ENCODE assay signal across 8 cellular contexts in the genomic region with DNA sequence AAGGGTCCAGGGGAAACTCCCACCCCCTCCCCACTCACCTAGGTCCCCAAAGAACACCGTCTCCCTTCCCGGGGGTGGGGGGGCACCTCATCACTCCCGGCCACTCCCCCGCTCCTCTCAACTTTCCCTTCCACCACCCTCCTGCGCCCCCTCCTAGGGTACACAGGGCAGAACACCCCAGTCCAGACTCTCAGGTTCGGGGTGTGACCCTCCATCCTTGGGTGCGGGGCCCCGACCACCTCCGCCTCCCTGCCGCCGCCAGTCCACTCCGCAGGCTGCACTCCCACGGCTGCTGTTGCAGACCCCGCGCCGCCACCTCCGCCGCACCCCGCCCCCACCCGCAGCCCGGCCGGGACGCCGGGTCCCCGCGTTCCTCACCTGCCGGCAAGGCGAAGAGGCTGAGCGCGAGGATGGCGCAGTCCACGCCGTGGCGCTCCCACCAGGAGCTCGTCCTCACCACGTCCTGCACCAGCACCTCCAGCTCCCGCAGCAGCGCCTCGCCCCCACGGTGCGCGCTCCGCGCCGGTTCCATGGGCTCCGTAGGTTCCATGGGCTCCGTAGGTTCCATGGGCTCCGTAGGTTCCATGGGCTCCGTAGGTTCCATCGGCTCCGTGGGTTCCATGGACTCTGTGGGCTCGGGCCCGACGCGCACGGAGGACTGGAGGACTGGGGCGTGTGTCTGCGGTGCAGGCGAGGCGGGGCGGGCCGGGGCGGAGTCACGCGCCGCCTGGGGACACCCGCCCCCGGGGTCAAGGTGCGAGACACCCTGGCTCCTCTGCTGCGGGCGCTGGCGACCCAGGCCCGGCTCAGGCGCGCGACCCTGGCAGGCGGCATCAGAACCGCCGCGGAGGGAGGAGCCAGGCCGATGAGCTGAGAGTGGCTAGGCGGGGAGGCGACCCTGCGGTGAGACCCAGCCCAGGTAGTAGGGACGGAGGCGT. TPM values are rescaled to one million over a fixed set of nuclear protein-coding genes. Genes with fewer than 3 reads are reported as not detected.
A peak's percentile ranks its signal among the peaks of the same experiment; 100 is the strongest.
DNase-seq lines count a peak whose midpoint lies in the region; ATAC-seq and TF ChIP-seq lines count a peak whose summit lies in the region.

A gene with protein sequence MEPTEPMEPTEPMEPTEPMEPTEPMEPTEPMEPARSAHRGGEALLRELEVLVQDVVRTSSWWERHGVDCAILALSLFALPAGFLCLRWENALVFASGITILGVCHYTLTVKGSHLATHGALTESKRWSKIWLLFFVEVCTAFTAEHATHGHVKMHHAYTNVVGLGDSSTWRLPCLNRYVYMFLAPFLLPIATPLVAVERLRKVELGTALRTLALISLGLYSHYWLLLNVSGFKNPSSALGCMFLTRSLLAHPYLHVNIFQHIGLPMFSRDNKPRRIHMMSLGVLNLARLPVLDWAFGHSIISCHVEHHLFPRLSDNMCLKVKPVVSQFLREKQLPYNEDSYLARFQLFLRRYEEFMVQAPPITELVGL (minus strand): TSS at position 660 of the 938 bp plus-strand sequence. CDS start 38 bp downstream, at position 622.

- peaks cover 0 to 3% of the 10 kb centered on the region in 2 donors for H3K4me1 Mint-ChIP-seq in natural killer cell
- peaks cover 0 to 3% of the 10 kb centered on the region in 2 donors for H3K4me1 Mint-ChIP-seq in natural killer cell treated with Interleukin-12 subunit alpha and Interleukin-12 subunit beta and Interleukin-15 and Interleukin-18, amount 100 ng/mL, for 72 hours (ENCODE audit: low read depth in 2 of 2)
- H3K4me1 Mint-ChIP-seq in memory B cell = peaks cover 6% of the 10 kb centered on the region

- H3K4me3 ChIP-seq in effector memory CD4-positive, alpha-beta T cell (ENCODE audit: insufficient read depth, low read depth, low read length, poor library complexity, severe bottlenecking) = peak within 1 kb of the TSS; percentile 42
- H3K4me3 ChIP-seq in upper lobe of right lung (no peak within 1 kb of the TSS), BE2C (ENCODE audit: low read depth, low read length) (no peak within 1 kb of the TSS)

- ATAC-seq in natural killer cell (peak in 2 of 3 donors; percentile 47 to 71), memory B cell (ENCODE audit: low read depth) (peak; percentile 26), upper lobe of right lung (peak; percentile 40)
- no peak for ATAC-seq in natural killer cell treated with Interleukin-12 subunit alpha and Interleukin-12 subunit beta and Interleukin-15 and Interleukin-18, amount 100 ng/mL, for 72 hours

- peaks cover 21% of the 10 kb centered on the region for H3K27me3 ChIP-seq in effector memory CD4-positive, alpha-beta T cell (replicated peaks; ENCODE audit: control insufficient read depth, insufficient read depth, low read length, poor library complexity, severe bottlenecking)
- H3K27me3 ChIP-seq in upper lobe of right lung = peaks cover 68% of the 10 kb centered on the region
- peaks cover 53% of the 10 kb centered on the region for H3K27me3 ChIP-seq in BE2C

- H3K4me1 ChIP-seq in effector memory CD4-positive, alpha-beta T cell (ENCODE audit: control insufficient read depth, insufficient read depth, low read length, poor library complexity, severe bottlenecking) = peaks cover 9% of the 10 kb centered on the region
- no peaks in the 10 kb centered on the region for H3K4me1 ChIP-seq in upper lobe of right lung
- H3K4me1 ChIP-seq in BE2C = no peaks in the 10 kb centered on the region

- H3K27ac Mint-ChIP-seq in natural killer cell (no peak within 1 kb of the TSS), memory B cell (no peak within 1 kb of the TSS)
- no peak within 1 kb of the TSS for H3K27ac Mint-ChIP-seq in natural killer cell treated with Interleukin-12 subunit alpha and Interleukin-12 subunit beta and Interleukin-15 and Interleukin-18, amount 100 ng/mL, for 72 hours

- H3K36me3 ChIP-seq in effector memory CD4-positive, alpha-beta T cell (ENCODE audit: control insufficient read depth, insufficient read depth, low read length) = no peaks in the 10 kb centered on the region
- no peaks in the 10 kb centered on the region for H3K36me3 ChIP-seq in upper lobe of right lung
- no peaks in the 10 kb centered on the region for H3K36me3 ChIP-seq in BE2C

- H3K9me3 Mint-ChIP-seq in natural killer cell (no peaks in the 10 kb centered on the region), memory B cell (no peaks in the 10 kb centered on the region)
- H3K9me3 Mint-ChIP-seq in natural killer cell treated with Interleukin-12 subunit alpha and Interleukin-12 subunit beta and Interleukin-15 and Interleukin-18, amount 100 ng/mL, for 72 hours = no peaks in the 10 kb centered on the region

- H3K27me3 Mint-ChIP-seq in natural killer cell (ENCODE audit: low read depth in 2 of 2) (peaks cover 25 to 33% of the 10 kb centered on the region in 2 donors), memory B cell (peaks cover 26% of the 10 kb centered on the region)
- peaks cover 22 to 24% of the 10 kb centered on the region in 2 donors for H3K27me3 Mint-ChIP-seq in natural killer cell treated with Interleukin-12 subunit alpha and Interleukin-12 subunit beta and Interleukin-15 and Interleukin-18, amount 100 ng/mL, for 72 hours

- no peaks in the 10 kb centered on the region for H3K36me3 Mint-ChIP-seq in natural killer cell
- H3K36me3 Mint-ChIP-seq in natural killer cell treated with Interleukin-12 subunit alpha and Interleukin-12 subunit beta and Interleukin-15 and Interleukin-18, amount 100 ng/mL, for 72 hours = no peaks in the 10 kb centered on the region
- no peaks in the 10 kb centered on the region for H3K36me3 Mint-ChIP-seq in memory B cell

- no peak within 1 kb of the TSS for H3K27ac ChIP-seq in effector memory CD4-positive, alpha-beta T cell (ENCODE audit: insufficient read depth, low read length, poor library complexity, severe bottlenecking)
- no peak within 1 kb of the TSS for H3K27ac ChIP-seq in upper lobe of right lung

- DNase-seq in natural killer cell (no peak), memory B cell (ENCODE audit: low spot score in 2 of 2) (no peak), upper lobe of right lung (no peak), DMS79 treated with DMSO at 0.1 percent for 48 hours (lab: John Stamatoyannopoulos, UW) (no peak), BE2C (no peak)
- no peak for DNase-seq in natural killer cell treated with Interleukin-12 subunit alpha and Interleukin-12 subunit beta and Interleukin-15 and Interleukin-18, amount 100 ng/mL, for 72 hours (ENCODE audit: low spot score)
- DNase-seq in effector memory CD4-positive, alpha-beta T cell = no peak
- DNase-seq in effector CD8-positive, alpha-beta T cell (lab: John Stamatoyannopoulos, UW) = no peak

- H3K4me3 Mint-ChIP-seq in natural killer cell (no peak within 1 kb of the TSS), memory B cell (peak within 1 kb of the TSS; percentile 59)
- no peak within 1 kb of the TSS for H3K4me3 Mint-ChIP-seq in natural killer cell treated with Interleukin-12 subunit alpha and Interleukin-12 subunit beta and Interleukin-15 and Interleukin-18, amount 100 ng/mL, for 72 hours

- intact Hi-C loops in natural killer cell (cut with micrococcal nuclease) (no loop called here), upper lobe of right lung (cut with DNase I) (no loop called here)

- TF ChIP-seq CTCF in natural killer cell (IDR thresholded peaks at IDR 0.05) (no peak), upper lobe of right lung (IDR thresholded peaks at IDR 0.05) (no peak), BE2C (IDR thresholded peaks at IDR 0.05; ENCODE audit: low read depth, low read length) (no peak)

- H3K9me3 ChIP-seq in effector memory CD4-positive, alpha-beta T cell (ENCODE audit: control insufficient read depth, low read length) = no peaks in the 10 kb centered on the region
- H3K9me3 ChIP-seq in upper lobe of right lung (no peaks in the 10 kb centered on the region), BE2C (no peaks in the 10 kb centered on the region)

RNA-seq across cellular contexts. Expression of the gene that starts here (rescaled TPM):
- total RNA-seq in natural killer cell = not detected
- total RNA-seq in natural killer cell treated with Interleukin-12 subunit alpha and Interleukin-12 subunit beta and Interleukin-15 and Interleukin-18, amount 100 ng/mL, for 72 hours = not detected
- not detected for total RNA-seq in upper lobe of right lung
- not detected for polyA plus RNA-seq in BE2C (2012; ENCODE audit: insufficient read depth, insufficient read length, low read depth)

Comparison
In these comparisons a context has a peak if more than half of its experiments do, and no peak if none do; other contexts are left out.
1. Peak in ATAC-seq in natural killer cell; RNA of the gene not detected or under 1 TPM.
2. Peak in ATAC-seq in upper lobe of right lung; RNA of the gene not detected or under 1 TPM.